Comparison of ENCODE assay signal across 13 cellular contexts in the genomic region with DNA sequence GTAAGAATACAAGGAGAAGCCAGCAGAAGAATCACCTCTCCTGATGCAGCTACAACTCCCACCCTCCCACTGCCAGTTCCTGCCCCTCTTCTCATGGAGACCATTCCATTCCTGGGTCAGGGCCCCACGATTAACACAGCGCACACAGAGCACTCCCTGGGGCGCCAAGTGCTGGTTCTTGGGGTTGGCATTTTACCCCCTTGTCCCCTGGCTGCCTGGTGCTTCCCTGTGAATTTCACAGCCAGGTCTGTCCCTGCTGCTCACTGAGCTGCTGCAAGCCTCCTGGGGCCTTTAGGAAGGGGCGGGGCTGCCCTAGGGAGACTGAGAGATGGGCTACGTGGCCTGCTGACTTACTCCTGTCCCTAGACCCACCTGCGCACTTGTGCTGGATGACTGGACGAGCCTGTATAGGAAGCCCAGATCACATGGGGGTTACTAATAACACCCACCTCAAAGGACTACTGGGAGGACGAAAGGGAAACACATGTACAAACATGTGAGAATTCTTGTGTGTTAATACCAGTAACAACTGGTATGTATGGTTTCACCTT. TPM values are rescaled to one million over a fixed set of nuclear protein-coding genes. Genes with fewer than 3 reads are reported as not detected.
DNase-seq lines count a peak whose midpoint lies in the region; ATAC-seq and TF ChIP-seq lines count a peak whose summit lies in the region.
"Had no signal": no experiment of that assay in that cellular context is flagged by ENCODE, and none has a peak within 500 bp of the region (broad histone marks: within the 10 kb centered on the region; RNA-seq: fewer than 3 reads in every experiment).

No MANE protein-coding gene starts in this region.

- TF ChIP-seq POLR2A in sigmoid colon (IDR thresholded peaks at IDR 0.05), result no peak

- no peaks in the 10 kb centered on the region for H3K27me3 ChIP-seq in sigmoid colon

- DNase-seq in RWPE1 (ENCODE audit: low spot score) (peak; percentile 64), sigmoid colon (no peak), iPS-NIHi7 (ENCODE audit: extremely low spot score) (no peak), NCI-H1417 treated with DMSO at 0.1 percent for 48 hours (lab: John Stamatoyannopoulos, UW) (no peak)
- no peak for DNase-seq in stimulated activated CD4-positive, alpha-beta T cell treated with anti-CD3 and anti-CD28 coated beads, Interleukin-1b, Interleukin-23, amount 100 ng/mL, for 48 hours
- DNase-seq: activated CD4-positive, alpha-beta T cell treated with anti-CD3 and anti-CD28 coated beads, Interleukin-2, amount 50 U/mL, for 48 hours; activated naive CD8-positive, alpha-beta T cell treated with anti-CD3 and anti-CD28 coated beads, Interleukin-2, amount 50 U/mL, for 24 hours; NCI-H526; stimulated activated CD4-positive, alpha-beta T cell treated with anti-CD3 and anti-CD28 coated beads, Interleukin-4, amount 100 ng/mL, for 4 hours had no signal

- CTCF ChIA-PET in RWPE1 (lab: Yijun Ruan, JAX), result no interaction called here

- peak; percentile 37 for ATAC-seq in GM18499 (IDR thresholded peaks at IDR 0.05; ENCODE audit: insufficient read depth, unreplicated experiment)
- ATAC-seq in GM21515 (IDR thresholded peaks at IDR 0.05; ENCODE audit: unreplicated experiment), result peak; percentile 21
- no peak for ATAC-seq in HG02884 (IDR thresholded peaks at IDR 0.05; ENCODE audit: unreplicated experiment)
- ATAC-seq: activated naive CD8-positive, alpha-beta T cell treated with anti-CD3 and anti-CD28 coated beads, Interleukin-2, amount 50 U/mL, for 24 hours; SK-N-SH treated with all-trans-retinoic acid at 6 μM for 48 hours had no signal

- 88 to 90% methylated on average over 8 of the region's 8 CpGs for WGBS in sigmoid colon, 2 donors

- H3K4me1 ChIP-seq in sigmoid colon, result peaks cover 0 to 42% (median 39%) of the 10 kb centered on the region in 4 donors

- intact Hi-C loops in sigmoid colon (cut with DNase I), result no loop called here

- no peak overlapping the region for H3K4me3 ChIP-seq in sigmoid colon

- POLR2A ChIA-PET in RWPE1 (lab: Yijun Ruan, JAX; ENCODE audit: low non-redundant PET), result no interaction called here

- TF ChIP-seq CTCF in RWPE1 (conservative IDR thresholded peaks at IDR 0.05; ENCODE audit: low read depth) (no peak), sigmoid colon (IDR thresholded peaks at IDR 0.05) (no peak)

- H3K9me3 ChIP-seq in sigmoid colon, result no peaks in the 10 kb centered on the region

- no peak for TF ChIP-seq EP300 in sigmoid colon (IDR thresholded peaks at IDR 0.05)

- H3K27ac ChIP-seq in RWPE1 (peak overlapping the region; percentile 52), sigmoid colon (peak overlapping the region; percentile 62 to 73 (median 72))

- peaks cover 18 to 36% (median 33%) of the 10 kb centered on the region in 4 donors for H3K36me3 ChIP-seq in sigmoid colon

RNA-seq across cellular contexts. Expression of a gene that starts 4.8 kb away (rescaled TPM):
- 10 to 100 TPM; 17.5 to 31.1 (median 22.5) TPM for total RNA-seq in sigmoid colon
- polyA plus RNA-seq in sigmoid colon, result 10 to 100 TPM; 14.4 to 25.6 (median 17.6) TPM

RNA-seq across cellular contexts. Expression of a gene that starts 16.0 kb away (rescaled TPM):
- 10 to 100 TPM; 23.5 to 59.8 (median 30.9) TPM for total RNA-seq in sigmoid colon
- polyA plus RNA-seq in sigmoid colon, result 10 to 100 TPM in 2 of 3 donors, 1 to 10 TPM in 1; 5.4 to 63.2 (median 10.4) TPM

RNA-seq across cellular contexts. Expression of a gene that starts 17.1 kb away (rescaled TPM):
- 10 to 100 TPM; 13.7 to 18.3 (median 15.3) TPM for total RNA-seq in sigmoid colon
- 10 to 100 TPM; 16.2 to 23.5 (median 19.0) TPM for polyA plus RNA-seq in sigmoid colon
